17 cellular contexts compared by ENCODE assay signal in the genomic region with DNA sequence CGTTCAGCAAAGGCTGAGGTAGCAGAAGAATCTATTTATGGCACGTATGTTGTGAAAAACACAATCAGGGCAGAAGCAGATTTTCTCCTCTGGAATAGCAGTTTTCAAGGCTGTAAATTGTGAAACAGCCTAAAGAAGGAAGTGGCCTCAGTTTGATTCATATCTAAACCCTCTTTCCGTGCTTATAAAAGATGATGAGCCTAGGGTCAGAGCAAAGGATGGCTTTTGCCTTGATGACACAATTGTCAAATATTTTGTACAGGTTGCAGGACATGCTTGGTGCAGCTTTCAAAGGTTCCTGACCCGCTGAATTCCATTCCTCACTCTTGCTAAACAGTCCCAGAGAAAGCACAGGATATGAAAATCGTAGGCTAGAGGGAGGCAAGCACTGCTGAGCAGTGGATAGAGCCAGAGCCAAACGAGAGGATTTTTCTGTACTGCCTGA.
DNase-seq lines count a peak whose midpoint lies in the region; ATAC-seq and TF ChIP-seq lines count a peak whose summit lies in the region.
"Had no signal": no experiment of that assay in that cellular context is flagged by ENCODE, and none has a peak within 500 bp of the region (broad histone marks: within the 10 kb centered on the region; RNA-seq: fewer than 3 reads in every experiment).

No MANE protein-coding gene starts in this region.

- no peak overlapping the region for H2BK5ac ChIP-seq in neuronal stem cell (ENCODE audit: low read length)

- H2BK120ac ChIP-seq in neuronal stem cell (ENCODE audit: low read depth, low read length), result no peak overlapping the region

- H3K27me3 ChIP-seq in brain microvascular endothelial cell (replicated peaks), result no peaks in the 10 kb centered on the region
- no peaks in the 10 kb centered on the region for H3K27me3 ChIP-seq in neuronal stem cell (ENCODE audit: control insufficient read depth in 3 of 3, insufficient read depth in 3 of 3, low read depth in 1 of 3, low read length in 3 of 3)
- H3K27me3 ChIP-seq: colonic mucosa had no signal

- H2BK12ac ChIP-seq in neuronal stem cell (ENCODE audit: low read length), result no peak overlapping the region

- H3K4ac ChIP-seq in neuronal stem cell (ENCODE audit: low read length), result no peak overlapping the region

- H3K23ac ChIP-seq in neuronal stem cell (ENCODE audit: low read depth, low read length, poor library complexity), result no peak overlapping the region

- H2AK5ac ChIP-seq in neuronal stem cell (ENCODE audit: low read depth, low read length), result no peak overlapping the region

- DNase-seq in ELR (ENCODE audit: low read depth), result peak; percentile 93
- peak; percentile 90 for DNase-seq in NB4 (ENCODE audit: low read depth)
- DNase-seq in brain microvascular endothelial cell, result peak; percentile 45
- no peak for DNase-seq in neuronal stem cell (ENCODE audit: low spot score)
- no peak for DNase-seq in stimulated activated CD4-positive, alpha-beta T cell treated with anti-CD3 and anti-CD28 coated beads, Interleukin-4, amount 100 ng/mL, for 24 hours
- DNase-seq in putamen (ENCODE audit: low spot score), result no peak
- no peak for DNase-seq in DMS79 (lab: John Stamatoyannopoulos, UW)
- DNase-seq: activated CD8-positive, alpha-beta T cell treated with anti-CD3 and anti-CD28 coated beads, Interleukin-2, amount 10 ng/mL, durations not matched to agents 7 days and 5 days; activated naive CD4-positive, alpha-beta T cell treated with anti-CD3 and anti-CD28 coated beads for 36 hours; colonic mucosa; Karpas-422; NCI-H526 treated with DMSO at 0.1 percent for 48 hours; stimulated activated CD4-positive, alpha-beta T cell treated with anti-CD3 and anti-CD28 coated beads, Interleukin-2, amount 100 ng/mL, for 24 hours; stimulated activated naive CD4-positive, alpha-beta T cell had no signal

- H3K18ac ChIP-seq in neuronal stem cell (ENCODE audit: low read length), result no peak overlapping the region

- no peaks in the 10 kb centered on the region for H3K36me3 ChIP-seq in brain microvascular endothelial cell (replicated peaks)
- no peaks in the 10 kb centered on the region for H3K36me3 ChIP-seq in neuronal stem cell (replicated peaks in 1 of 2; ENCODE audit: control insufficient read depth in 2 of 2, insufficient read depth in 2 of 2, low read length in 2 of 2)
- H3K36me3 ChIP-seq: colonic mucosa had no signal

- in situ Hi-C loops in brain microvascular endothelial cell (cut with HindIII; ENCODE audit: low pct_ligation_motif_present, low sequenced_read_pairs), result no loop called here

- H3K9me3 ChIP-seq in neuronal stem cell (replicated peaks in 1 of 2; ENCODE audit: control insufficient read depth in 2 of 2, insufficient read depth in 1 of 2, low read depth in 1 of 2, low read length in 2 of 2), result peaks cover 0 to 4% of the 10 kb centered on the region in 2 donors
- H3K9me3 ChIP-seq: colonic mucosa had no signal

- ATAC-seq in HG03159 (IDR thresholded peaks at IDR 0.05; ENCODE audit: unreplicated experiment), result no peak
- ATAC-seq: activated CD8-positive, alpha-beta T cell treated with anti-CD3 and anti-CD28 coated beads, Interleukin-2, amount 10 ng/mL, durations not matched to agents 7 days and 5 days had no signal

- TF ChIP-seq POLR2A in NB4 (IDR thresholded peaks at IDR 0.05; ENCODE audit: extremely low read depth, insufficient read length), result no peak

- H3K4me2 ChIP-seq in neuronal stem cell (ENCODE audit: insufficient read depth, low read length, poor library complexity, severe bottlenecking), result no peak overlapping the region

- peak overlapping the region; percentile 49 for H2AFZ ChIP-seq in neuronal stem cell (ENCODE audit: low read length)
- H2AFZ ChIP-seq: parathyroid adenoma had no signal

- no peak overlapping the region for H2BK15ac ChIP-seq in neuronal stem cell (ENCODE audit: low read length)

- no peak overlapping the region for H3K27ac ChIP-seq in brain microvascular endothelial cell
- no peak overlapping the region for H3K27ac ChIP-seq in neuronal stem cell (replicated peaks; ENCODE audit: low read length)
- H3K27ac ChIP-seq: colonic mucosa, parathyroid adenoma had no signal

- peak overlapping the region; percentile 38 for H3K4me3 ChIP-seq in NB4 (ENCODE audit: low read depth, low read length)
- no peak overlapping the region for H3K4me3 ChIP-seq in brain microvascular endothelial cell (ENCODE audit: low read depth, low read length)
- no peak overlapping the region for H3K4me3 ChIP-seq in neuronal stem cell (ENCODE audit: low read length in 2 of 2)
- H3K4me3 ChIP-seq: colonic mucosa, lung had no signal

- H3K4me1 ChIP-seq in neuronal stem cell (ENCODE audit: control insufficient read depth in 2 of 2, insufficient read depth in 1 of 2, low read depth in 1 of 2, low read length in 2 of 2), result peaks cover 4 to 8% of the 10 kb centered on the region in 2 donors
- H3K4me1 ChIP-seq: colonic mucosa, parathyroid adenoma had no signal

- H4K91ac ChIP-seq in neuronal stem cell (ENCODE audit: low read depth, low read length, poor library complexity), result no peak overlapping the region

- no peak for TF ChIP-seq CTCF in NB4 (IDR thresholded peaks at IDR 0.05; ENCODE audit: low read depth, low read length)
- no peak for TF ChIP-seq CTCF in brain microvascular endothelial cell (IDR thresholded peaks at IDR 0.05; ENCODE audit: low read depth, low read length, missing control alignments)

- WGBS in neuronal stem cell (ENCODE audit: extremely low coverage in 2 of 2, insufficient read length in 2 of 2, insufficient replicate concordance in 1 of 2), 2 donors, result no CpG with 5 or more reads among the region's 6 CpGs

- H3K9ac ChIP-seq in neuronal stem cell (ENCODE audit: low read depth, low read length, poor library complexity), result no peak overlapping the region
- H3K9ac ChIP-seq: parathyroid adenoma had no signal

- H3K14ac ChIP-seq in neuronal stem cell (ENCODE audit: low read length), result no peak overlapping the region

- H3K79me1 ChIP-seq in neuronal stem cell (ENCODE audit: low read depth, low read length), result no peaks in the 10 kb centered on the region

- H4K8ac ChIP-seq in neuronal stem cell (ENCODE audit: low read depth, low read length), result no peak overlapping the region

Comparison
In these comparisons a context has a peak if more than half of its experiments do, and no peak if none do; other contexts are left out.
1. DNase-seq: peak in ELR (single experiment), NB4 (single experiment) and brain microvascular endothelial cell (single experiment); none in neuronal stem cell (single experiment), stimulated activated CD4-positive, alpha-beta T cell treated with anti-CD3 and anti-CD28 coated beads, Interleukin-4, amount 100 ng/mL, for 24 hours (single experiment), putamen (single experiment) and DMS79 (single experiment).